15 cellular contexts compared by ENCODE assay signal in genomic region chr9:128913995-128914772, GRCh38. TPM values are rescaled to one million over a fixed set of nuclear protein-coding genes. Genes with fewer than 3 reads are reported as not detected.
DNase-seq lines count a peak whose midpoint lies in the region; ATAC-seq and TF ChIP-seq lines count a peak whose summit lies in the region.
"Had no signal": no experiment of that assay in that cellular context is flagged by ENCODE, and none has a peak within 500 bp of the region (broad histone marks: within the 10 kb centered on the region; RNA-seq: fewer than 3 reads in every experiment).

No MANE protein-coding gene starts in this region.

- no peak overlapping the region for H3K27ac Mint-ChIP-seq in CD14-positive monocyte
- H3K27ac Mint-ChIP-seq: activated CD8-positive, alpha-beta memory T cell treated with anti-CD3 and anti-CD28 coated beads, Interleukin-2, amount 10 ng/mL, durations not matched to agents 7 days and 5 days had no signal

- no peaks in the 10 kb centered on the region for H3K27me3 ChIP-seq in right atrium auricular region
- H3K27me3 ChIP-seq in prostate gland (replicated peaks; ENCODE audit: insufficient read depth) = no peaks in the 10 kb centered on the region
- no peaks in the 10 kb centered on the region for H3K27me3 ChIP-seq in aorta (ENCODE audit: control insufficient read depth in 1 of 2, insufficient read depth in 2 of 2, low read length in 1 of 2)

- peaks cover 6 to 94% of the 10 kb centered on the region in 2 donors for H3K4me1 ChIP-seq in right atrium auricular region
- peaks cover 38% of the 10 kb centered on the region for H3K4me1 ChIP-seq in prostate gland (replicated peaks)
- peaks cover 0 to 11% of the 10 kb centered on the region in 2 donors for H3K4me1 ChIP-seq in aorta (ENCODE audit: control insufficient read depth in 1 of 2, insufficient read depth in 2 of 2, low read length in 2 of 2)

- peaks cover 55 to 70% of the 10 kb centered on the region in 2 donors for H3K36me3 Mint-ChIP-seq in CD14-positive monocyte

- peaks cover 0 to 2% (median 0%) of the 10 kb centered on the region in 7 donors for H3K9me3 Mint-ChIP-seq in CD14-positive monocyte

- H3K9me3 ChIP-seq in right atrium auricular region (no peaks in the 10 kb centered on the region), prostate gland (no peaks in the 10 kb centered on the region), aorta (ENCODE audit: control insufficient read depth, low read length) (no peaks in the 10 kb centered on the region)

- TF ChIP-seq POLR2A in prostate gland (IDR thresholded peaks at IDR 0.05) = no peak

- H3K27ac ChIP-seq in right atrium auricular region (peak overlapping the region; percentile 75 to 86), cingulate gyrus (ENCODE audit: low read depth, low read length) (peak overlapping the region; percentile 84), prostate gland (peak overlapping the region; percentile 69 to 70), aorta (ENCODE audit: low read depth in 1 of 2, low read length in 2 of 2) (peak overlapping the region; percentile 15 to 68)

- no peak for TF ChIP-seq CTCF in right atrium auricular region (IDR thresholded peaks at IDR 0.05)
- TF ChIP-seq CTCF in prostate gland (IDR thresholded peaks at IDR 0.05) = no peak
- no peak for TF ChIP-seq CTCF in CD14-positive monocyte (IDR thresholded peaks at IDR 0.05)

- H3K4me3 ChIP-seq in right atrium auricular region (no peak overlapping the region), prostate gland (no peak overlapping the region), aorta (ENCODE audit: low read length in 2 of 2) (no peak overlapping the region)

- no peak for ATAC-seq in Right ventricle myocardium inferior
- no peak for ATAC-seq in aorta (ENCODE audit: low FRiP score)
- ATAC-seq: activated CD8-positive, alpha-beta memory T cell treated with anti-CD3 and anti-CD28 coated beads, Interleukin-2, amount 10 ng/mL, durations not matched to agents 7 days and 5 days had no signal

- DNase-seq in right atrium auricular region (ENCODE audit: low spot score) (no peak), Right ventricle myocardium inferior (ENCODE audit: missing footprints) (no peak), prostate gland (ENCODE audit: low spot score) (no peak), aorta (no peak), NCI-H2081 (lab: John Stamatoyannopoulos, UW) (no peak), CD14-positive monocyte (ENCODE audit: low spot score) (no peak), NCI-H1694 treated with DMSO at 0.1 percent for 48 hours (lab: John Stamatoyannopoulos, UW) (no peak)
- DNase-seq: activated CD8-positive, alpha-beta memory T cell treated with anti-CD3 and anti-CD28 coated beads, Interleukin-2, amount 10 ng/mL, durations not matched to agents 7 days and 5 days; C1 segment of cervical spinal cord; head of caudate nucleus; mesendoderm; nucleus accumbens had no signal

- intact Hi-C loops in Right ventricle myocardium inferior (cut with DNase I) = no loop called here
- intact Hi-C loops in prostate gland (cut with DNase I) = no loop called here
- intact Hi-C loops in aorta (cut with DNase I) = loop anchor here in 1 of 2 donors (5.0 kb wide), 1 partner anchor 37 kb away; no protein-coding TSS in a partner anchor
- intact Hi-C loops in CD14-positive monocyte (cut with micrococcal nuclease) = no loop called here

- peaks cover 41% of the 10 kb centered on the region for H3K36me3 ChIP-seq in right atrium auricular region
- peaks cover 0 to 8% of the 10 kb centered on the region in 2 donors for H3K36me3 ChIP-seq in prostate gland
- no peaks in the 10 kb centered on the region for H3K36me3 ChIP-seq in aorta (ENCODE audit: control insufficient read depth in 1 of 2, insufficient read depth in 2 of 2, low read length in 1 of 2)

- H3K27me3 Mint-ChIP-seq in CD14-positive monocyte (ENCODE audit: low read depth in 3 of 3) = peaks cover 0 to 4% (median 0%) of the 10 kb centered on the region in 3 donors
- H3K27me3 Mint-ChIP-seq: activated CD8-positive, alpha-beta memory T cell treated with anti-CD3 and anti-CD28 coated beads, Interleukin-2, amount 10 ng/mL, durations not matched to agents 7 days and 5 days had no signal

- 79% methylated on average over 23 of the region's 23 CpGs for WGBS in prostate gland
- WGBS in aorta, 2 donors = 66 to 68% methylated on average over 23 of the region's 23 CpGs

- no peaks in the 10 kb centered on the region for H3K4me1 Mint-ChIP-seq in CD14-positive monocyte

- H3K4me3 Mint-ChIP-seq in CD14-positive monocyte = no peak overlapping the region
- H3K4me3 Mint-ChIP-seq: activated CD8-positive, alpha-beta memory T cell treated with anti-CD3 and anti-CD28 coated beads, Interleukin-2, amount 10 ng/mL, durations not matched to agents 7 days and 5 days had no signal

RNA-seq across cellular contexts. Expression of gene PHYHD1, which starts 6.6 kb away (rescaled TPM):
- total RNA-seq in right atrium auricular region (10 to 100 TPM; 21.3 to 51.9 TPM), Right ventricle myocardium inferior (30.2 TPM), prostate gland (10 to 100 TPM; 36.4 to 50.9 TPM), aorta (10 to 100 TPM; 20.5 to 33.0 TPM)
- polyA plus RNA-seq in aorta (10 to 100 TPM; 16.7 to 68.9 TPM), CD14-positive monocyte (not detected)
- total RNA-seq: H4, HT-29 had no signal

RNA-seq across cellular contexts. Expression of gene LRRC8A, which starts 32.3 kb away (rescaled TPM):
- total RNA-seq in right atrium auricular region (10 to 100 TPM; 45.3 to 65.9 TPM), Right ventricle myocardium inferior (23.9 TPM), prostate gland (10 to 100 TPM; 78.2 to 78.8 TPM), aorta (100 to 1,000 TPM in 1 of 2 donors, 10 to 100 TPM in 1; 63.8 to 100 TPM)
- polyA plus RNA-seq in aorta (10 to 100 TPM; 14.3 to 41.3 TPM), CD14-positive monocyte (10 to 100 TPM in 1 of 2 donors, 1 to 10 TPM in 1; 7.8 to 10.8 TPM)

RNA-seq across cellular contexts. Expression of gene KYAT1, which starts 32.4 kb away (rescaled TPM):
- total RNA-seq in right atrium auricular region (10 to 100 TPM; 10.1 to 15.1 TPM), Right ventricle myocardium inferior (11.9 TPM), prostate gland (10 to 100 TPM; 13.1 to 24.1 TPM), aorta (1 to 10 TPM; 7.5 to 9.5 TPM)
- polyA plus RNA-seq in aorta (10 to 100 TPM in 1 of 2 donors, 1 to 10 TPM in 1; 4.5 to 11.4 TPM), CD14-positive monocyte (1 to 10 TPM; 2.4 to 4.5 TPM)

RNA-seq across cellular contexts. Expression of gene DOLK, which starts 33.2 kb away (rescaled TPM):
- total RNA-seq in right atrium auricular region (10 to 100 TPM; 13.9 to 14.4 TPM), Right ventricle myocardium inferior (7.5 TPM), prostate gland (10 to 100 TPM; 26.6 to 27.3 TPM), aorta (10 to 100 TPM in 1 of 2 donors, 1 to 10 TPM in 1; 8.4 to 10.5 TPM)
- polyA plus RNA-seq in aorta (10 to 100 TPM in 1 of 2 donors, 1 to 10 TPM in 1; 4.3 to 10.7 TPM), CD14-positive monocyte (1 to 10 TPM; 7.0 to 8.5 TPM)

RNA-seq across cellular contexts. Expression of gene NUP188, which starts 33.3 kb away (rescaled TPM):
- total RNA-seq in right atrium auricular region (10 to 100 TPM; 23.5 to 26.8 TPM), Right ventricle myocardium inferior (16.0 TPM), prostate gland (10 to 100 TPM; 34.6 to 88.6 TPM), aorta (10 to 100 TPM; 37.1 to 44.5 TPM)
- polyA plus RNA-seq in aorta (10 to 100 TPM in 1 of 2 donors, 1 to 10 TPM in 1; 4.9 to 14.4 TPM), CD14-positive monocyte (10 to 100 TPM; 10.5 to 17.2 TPM)
